8 cellular contexts compared by ENCODE assay signal in the genomic region with DNA sequence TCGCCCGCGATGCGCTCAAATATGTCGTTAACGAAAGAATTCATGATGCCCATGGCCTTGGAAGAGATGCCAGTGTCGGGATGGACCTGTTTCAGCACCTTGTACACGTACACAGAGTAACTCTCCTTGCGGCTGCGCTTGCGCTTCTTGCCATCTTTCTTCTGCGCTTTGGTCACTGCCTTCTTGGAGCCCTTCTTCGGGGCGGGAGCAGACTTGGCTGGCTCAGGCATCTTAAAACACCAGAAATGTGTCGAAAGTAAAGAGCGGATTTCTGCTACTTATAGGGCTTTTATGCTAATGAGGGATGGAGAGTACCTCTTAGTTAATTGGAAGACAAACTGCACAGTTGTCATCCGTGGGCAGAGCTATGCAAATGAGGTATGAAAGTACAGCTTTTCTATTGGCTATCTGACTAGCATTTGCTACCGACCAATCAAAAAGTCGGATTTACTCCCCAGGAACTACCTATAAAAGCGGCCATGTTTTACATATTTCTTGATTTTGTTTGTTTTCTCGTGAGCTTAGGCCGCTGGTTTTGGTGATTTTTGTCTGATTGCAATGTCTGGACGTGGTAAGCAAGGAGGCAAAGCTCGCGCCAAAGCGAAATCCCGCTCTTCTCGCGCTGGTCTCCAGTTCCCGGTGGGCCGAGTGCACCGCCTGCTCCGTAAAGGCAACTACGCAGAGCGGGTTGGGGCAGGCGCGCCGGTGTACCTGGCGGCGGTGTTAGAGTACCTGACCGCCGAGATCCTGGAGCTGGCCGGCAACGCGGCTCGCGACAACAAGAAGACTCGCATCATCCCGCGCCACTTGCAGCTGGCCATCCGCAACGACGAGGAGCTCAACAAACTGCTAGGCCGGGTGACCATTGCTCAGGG.
DNase-seq lines count a peak whose midpoint lies in the region; ATAC-seq and TF ChIP-seq lines count a peak whose summit lies in the region.

No MANE protein-coding gene starts in this region.

- H3K4me3 Mint-ChIP-seq in central memory CD8-positive, alpha-beta T cell = peak overlapping the region; percentile 98

- ATAC-seq in GM19025 (IDR thresholded peaks at IDR 0.05; ENCODE audit: low read depth, unreplicated experiment) (peak; percentile 61), HG03280 (IDR thresholded peaks at IDR 0.05; ENCODE audit: unreplicated experiment) (peak; percentile 80)
- peak; percentile 82 for ATAC-seq in central memory CD8-positive, alpha-beta T cell (replicated peaks; ENCODE audit: extremely low read depth, poor library complexity, severe bottlenecking)

- no peak for TF ChIP-seq CTCF in AG09319 (IDR thresholded peaks at IDR 0.05; ENCODE audit: low read depth, low read length)

- peaks cover 6% of the 10 kb centered on the region for H3K9me3 Mint-ChIP-seq in central memory CD8-positive, alpha-beta T cell

- H3K4me1 Mint-ChIP-seq in central memory CD8-positive, alpha-beta T cell = peaks cover 46% of the 10 kb centered on the region

- H3K27ac Mint-ChIP-seq in central memory CD8-positive, alpha-beta T cell (ENCODE audit: low read depth) = peak overlapping the region; percentile 100

- DNase-seq in AG09319 (ENCODE audit: extremely low read depth, low read depth) = peak; percentile 99
- peak; percentile 97 for DNase-seq in NCI-H345 (lab: John Stamatoyannopoulos, UW)
- peak; percentile 46 to 74 (median 56) for DNase-seq in activated CD4-positive, CD25-positive, alpha-beta regulatory T cell (lab: John Stamatoyannopoulos, UW)
- DNase-seq in central memory CD8-positive, alpha-beta T cell (ENCODE audit: low spot score in 2 of 2) = peak; percentile 72 to 91
- peak; percentile 99 for DNase-seq in inferior parietal cortex (ENCODE audit: extremely low spot score)
- DNase-seq in smooth muscle cell of the brain vasculature (ENCODE audit: low read depth, low spot score) = peak; percentile 95

- no peaks in the 10 kb centered on the region for H3K27me3 Mint-ChIP-seq in central memory CD8-positive, alpha-beta T cell

- H3K36me3 Mint-ChIP-seq in central memory CD8-positive, alpha-beta T cell (ENCODE audit: insufficient read depth) = peaks cover 52% of the 10 kb centered on the region

Comparison
In these comparisons a context has a peak if more than half of its experiments do, and no peak if none do; other contexts are left out.
1. Peak in every context shown above with its lines: DNase-seq and ATAC-seq.